In the genomic region with DNA sequence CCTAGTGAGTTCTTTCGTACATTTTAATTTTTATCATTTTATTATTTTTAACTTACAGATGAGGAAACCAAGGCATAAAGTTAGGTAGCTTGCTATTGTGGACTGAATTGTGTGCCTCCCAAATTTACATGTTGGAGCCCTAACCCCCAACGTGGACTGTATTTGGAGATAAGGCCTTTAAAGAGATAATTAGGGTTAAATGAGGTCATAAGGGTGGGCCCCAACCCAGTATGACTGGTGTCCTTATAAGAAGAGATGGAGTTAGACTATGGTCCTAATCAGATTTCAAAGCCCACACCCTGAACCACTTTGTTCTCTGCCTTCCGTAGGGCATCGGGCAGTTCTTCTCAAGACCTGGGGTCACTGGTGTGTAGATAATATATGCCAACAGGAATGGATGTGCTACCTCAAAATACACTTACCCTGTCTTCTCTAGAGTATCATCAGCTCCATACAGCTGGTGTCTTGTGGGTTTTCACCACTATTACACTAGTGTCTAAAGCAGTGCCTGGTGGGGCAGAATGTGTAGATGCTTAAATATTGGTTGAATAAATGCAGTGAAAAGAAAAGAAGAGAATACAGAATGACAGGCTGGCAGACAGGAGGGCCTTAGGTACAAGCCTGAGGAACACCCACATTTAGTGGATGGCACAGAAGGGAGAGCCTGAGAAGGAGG, we compare ENCODE assay signal across 22 cellular contexts. TPM values are rescaled to one million over a fixed set of nuclear protein-coding genes. Genes with fewer than 3 reads are reported as not detected.
DNase-seq lines count a peak whose midpoint lies in the region; ATAC-seq and TF ChIP-seq lines count a peak whose summit lies in the region.
"Had no signal": no experiment of that assay in that cellular context is flagged by ENCODE, and none has a peak within 500 bp of the region (broad histone marks: within the 10 kb centered on the region; RNA-seq: fewer than 3 reads in every experiment).

No MANE protein-coding gene starts in this region.

- in situ Hi-C loops in HAP-1 (cut with MboI; ENCODE audit: low sequenced_read_pairs), result no loop called here

- H3K27ac Mint-ChIP-seq in mesothelial cell of epicardium, result peak overlapping the region; percentile 7
- H3K27ac Mint-ChIP-seq: B cell had no signal

- DNase-seq in OCI-M1 (lab: John Stamatoyannopoulos, UW) (peak; percentile 58), mesothelial cell of epicardium (ENCODE audit: low spot score in 2 of 2, unreplicated experiment in 2 of 2) (no peak), occipital lobe (lab: John Stamatoyannopoulos, UW) (no peak), NCI-H2081 treated with DMSO at 0.1 percent for 48 hours (lab: John Stamatoyannopoulos, UW) (no peak), HAP-1 (ENCODE audit: low spot score in 2 of 2) (no peak)
- DNase-seq: GF-D8, IMR-90, NCI-H1417 treated with DMSO at 0.1 percent for 48 hours, NCI-H1930, NCI-H2171 treated with DMSO at 0.1 percent for 48 hours, NCI-H446 treated with DMSO at 0.1 percent for 48 hours, NCI-H748 treated with DMSO at 0.1 percent for 48 hours, Peyer's patch, Right ventricle myocardium superior, SK-N-SH, T-helper 1 cell had no signal

- H3K4me1 Mint-ChIP-seq in mesothelial cell of epicardium, result peaks cover 15% of the 10 kb centered on the region

- H3K4me3 ChIP-seq in HEK293 (ENCODE audit: low read depth, low read length) (no peak overlapping the region), HAP-1 (no peak overlapping the region)
- H3K4me3 ChIP-seq: Peyer's patch had no signal

- H3K27me3 Mint-ChIP-seq in mesothelial cell of epicardium (ENCODE audit: low read depth), result no peaks in the 10 kb centered on the region

- H3K9me3 ChIP-seq in HEK293 (ENCODE audit: control insufficient read depth, insufficient read depth, low read depth, low read length) (no peaks in the 10 kb centered on the region), HAP-1 (no peaks in the 10 kb centered on the region)
- H3K9me3 ChIP-seq: Peyer's patch, SK-N-SH had no signal

- CTCF ChIA-PET in HEK293 (lab: Yijun Ruan, JAX), result interaction anchor here (5.5 kb wide), 1 partner anchor 54 kb away, joined by 60 read pairs; no protein-coding TSS in a partner anchor

- no peak for ATAC-seq in GM19395 (IDR thresholded peaks at IDR 0.05; ENCODE audit: unreplicated experiment)

- H3K27me3 ChIP-seq in HAP-1 (ENCODE audit: low read depth), result no peaks in the 10 kb centered on the region
- H3K27me3 ChIP-seq: Peyer's patch had no signal

- no peak overlapping the region for H3K27ac ChIP-seq in HEK293 (ENCODE audit: extremely low read depth, low read depth, low read length)
- H3K27ac ChIP-seq: Peyer's patch had no signal

- TF ChIP-seq CTCF in HEK293 (tag by site-specific recombination; IDR thresholded peaks at IDR 0.05) (no peak), mesothelial cell of epicardium (IDR thresholded peaks at IDR 0.05; ENCODE audit: unreplicated experiment) (no peak)

- no peaks in the 10 kb centered on the region for H3K9me3 Mint-ChIP-seq in mesothelial cell of epicardium

- H3K4me1 ChIP-seq in HEK293 (ENCODE audit: control insufficient read depth, insufficient read depth, low read length) (no peaks in the 10 kb centered on the region; the same call in 1 of the 2 replicates), HAP-1 (no peaks in the 10 kb centered on the region)
- H3K4me1 ChIP-seq: Peyer's patch had no signal

- H3K36me3 ChIP-seq in HEK293 (ENCODE audit: control insufficient read depth in 2 of 2, insufficient read depth in 1 of 2, low read length in 2 of 2) (no peaks in the 10 kb centered on the region), HAP-1 (replicated peaks) (no peaks in the 10 kb centered on the region)
- H3K36me3 ChIP-seq: Peyer's patch had no signal

- H3K36me3 Mint-ChIP-seq in mesothelial cell of epicardium, result peaks cover 2% of the 10 kb centered on the region

- no peak overlapping the region for H3K4me3 Mint-ChIP-seq in mesothelial cell of epicardium
- H3K4me3 Mint-ChIP-seq: B cell had no signal

- POLR2A ChIA-PET in HEK293 (lab: Yijun Ruan, JAX), result interaction anchor here (0.6 kb wide), 1 partner anchor 131 kb away, joined by 3 read pairs; no protein-coding TSS in a partner anchor

TF ChIP-seq in HEK293, 187 proteins besides CTCF, POLR2A, EP300 and RAD21:
- no peak for TF ChIP-seq SETDB1 (IDR thresholded peaks at IDR 0.05; ENCODE audit: insufficient read length, low read length)
- TF ChIP-seq ZNF692 (tag by site-specific recombination; IDR thresholded peaks at IDR 0.05), result peak; percentile 46
- TF ChIP-seq ZNF335 (tag by site-specific recombination; conservative IDR thresholded peaks at IDR 0.05), result peak; percentile 41; the same call in 1 of the 2 replicates

RNA-seq across cellular contexts. Expression of gene RAG2, which starts 20.1 kb away (rescaled TPM):
- total RNA-seq in mesothelial cell of epicardium, result not detected in 3 replicates
- total RNA-seq in occipital lobe, result not detected
- total RNA-seq: B cell, H1, HT-29, IMR-90, LHCN-M2, Peyer's patch, Right ventricle myocardium superior had no signal

RNA-seq across cellular contexts. Expression of gene IFTAP, which starts 23.9 kb away (rescaled TPM):
- 31.7 to 40.5 TPM (median 34.0 TPM) in 3 replicates for total RNA-seq in mesothelial cell of epicardium
- 64.4 TPM for total RNA-seq in occipital lobe
- total RNA-seq: B cell had no signal

RNA-seq across cellular contexts. Expression of gene RAG1, which starts 50.4 kb away (rescaled TPM):
- total RNA-seq in mesothelial cell of epicardium (1.4 to 2.9 TPM (median 1.9 TPM) in 3 replicates), occipital lobe (0.94 TPM)
